In genomic region chr15:39925112-39925830, GRCh38 we compare ENCODE assay signal across 12 cellular contexts. TPM values are rescaled to one million over a fixed set of nuclear protein-coding genes. Genes with fewer than 3 reads are reported as not detected.
DNase-seq lines count a peak whose midpoint lies in the region; ATAC-seq, FAIRE-seq and TF ChIP-seq lines count a peak whose summit lies in the region.
"Had no signal": no experiment of that assay in that cellular context is flagged by ENCODE, and none has a peak within 500 bp of the region (broad histone marks: within the 10 kb centered on the region; RNA-seq: fewer than 3 reads in every experiment).

No MANE protein-coding gene starts in this region.

- POLR2A ChIA-PET in HCT116 (lab: Charles Lee) = interaction anchor here (1.1 kb wide), 1 partner anchor 8 kb away, joined by 6 read pairs; the partner anchor contains the start of gene EIF2AK4

- RAD21 ChIA-PET in HCT116 (lab: Charles Lee; ENCODE audit: low non-redundant PET in 1 of 2, low total read pairs in 2 of 2, uncharacterized antibody in 2 of 2, unreplicated experiment in 2 of 2) = interaction anchor here in 1 of 2 experiments (0.6 kb wide), 1 partner anchor 62 kb away, joined by 3 read pairs; no protein-coding TSS in a partner anchor

- TF ChIP-seq POLR2A in HCT116 (IDR thresholded peaks at IDR 0.05; ENCODE audit: borderline replicate concordance, extremely low read depth, insufficient read depth, insufficient read length) = no peak

- no peaks in the 10 kb centered on the region for H3K27me3 ChIP-seq in BLaER1
- H3K27me3 ChIP-seq in HCT116 (ENCODE audit: insufficient read depth, low read length) = no peaks in the 10 kb centered on the region
- no peaks in the 10 kb centered on the region for H3K27me3 ChIP-seq in fibroblast of lung (ENCODE audit: control insufficient read depth, insufficient read depth, low read length)
- H3K27me3 ChIP-seq: suprapubic skin had no signal

- peak overlapping the region; percentile 96 for H3K27ac ChIP-seq in BLaER1
- H3K27ac ChIP-seq in HCT116 (ENCODE audit: low read depth, low read length) = no peak overlapping the region
- H3K27ac ChIP-seq in SK-N-MC = peak overlapping the region; percentile 44; the same call in 1 of the 2 replicates
- H3K27ac ChIP-seq in fibroblast of lung (ENCODE audit: insufficient read depth, low read length) = no peak overlapping the region
- H3K27ac ChIP-seq in substantia nigra (ENCODE audit: low read depth, low read length, poor library complexity, severe bottlenecking) = no peak overlapping the region
- H3K27ac ChIP-seq: suprapubic skin had no signal

- no peaks in the 10 kb centered on the region for H3K79me2 ChIP-seq in HCT116 (ENCODE audit: insufficient read depth, low read length)
- H3K79me2 ChIP-seq in fibroblast of lung (ENCODE audit: control insufficient read depth, insufficient read depth, low read length) = peaks cover under 1% of the 10 kb centered on the region

- H3K9ac ChIP-seq in BLaER1 = no peak overlapping the region
- H3K9ac ChIP-seq in HCT116 (ENCODE audit: low read length) = no peak overlapping the region
- no peak overlapping the region for H3K9ac ChIP-seq in SK-N-MC (ENCODE audit: insufficient read length)
- no peak overlapping the region for H3K9ac ChIP-seq in fibroblast of lung (ENCODE audit: insufficient read depth, low read length)

- FAIRE-seq in D721Med (lab: Jason Lieb, UNC) = no peak

- H2AFZ ChIP-seq in HCT116 (ENCODE audit: low read depth, low read length, poor library complexity, severe bottlenecking) (peak overlapping the region; percentile 28), fibroblast of lung (ENCODE audit: low read length) (peak overlapping the region; percentile 7)

- no TSS peak for BruUV-seq in HCT116 (replicated peaks; lab: Mats Ljungman, UMichigan)

- TF ChIP-seq CTCF in HCT116 (IDR thresholded peaks at IDR 0.05 in 2 of 3, conservative IDR thresholded peaks at IDR 0.05 in 1 of 3; ENCODE audit: borderline replicate concordance in 1 of 3, insufficient read depth in 1 of 3, low read depth in 2 of 3, low read length in 2 of 3) (no peak), fibroblast of lung (conservative IDR thresholded peaks at IDR 0.05 in 1 of 2, IDR thresholded peaks at IDR 0.05 in 1 of 2; ENCODE audit: low read depth in 1 of 2, low read length in 2 of 2) (no peak), D721Med (IDR thresholded peaks at IDR 0.05; ENCODE audit: insufficient read depth, missing control alignments) (no peak)

- CTCF ChIA-PET in HCT116 (lab: Charles Lee) = no interaction called here

- H3K4me2 ChIP-seq in BLaER1 (peak overlapping the region; percentile 82), HCT116 (ENCODE audit: low read length) (peak overlapping the region; percentile 34), fibroblast of lung (ENCODE audit: extremely low read depth, insufficient read depth, low read length) (peak overlapping the region; percentile 0)

- H3K36me3 ChIP-seq in BLaER1 = no peaks in the 10 kb centered on the region
- no peaks in the 10 kb centered on the region for H3K36me3 ChIP-seq in HCT116 (ENCODE audit: control insufficient read depth in 1 of 2, insufficient read depth in 2 of 2, low read length in 2 of 2)
- H3K36me3 ChIP-seq in SK-N-MC (ENCODE audit: insufficient read depth, low read length) = no peaks in the 10 kb centered on the region
- no peaks in the 10 kb centered on the region for H3K36me3 ChIP-seq in fibroblast of lung (ENCODE audit: control insufficient read depth, insufficient read depth, low read length)
- H3K36me3 ChIP-seq: suprapubic skin had no signal

- H3K9me2 ChIP-seq in HCT116 (ENCODE audit: insufficient read depth) = no peaks in the 10 kb centered on the region

- peaks cover 47% of the 10 kb centered on the region for H3K4me1 ChIP-seq in BLaER1
- H3K4me1 ChIP-seq in HCT116 (ENCODE audit: control insufficient read depth in 1 of 2, insufficient read depth in 2 of 2, low read length in 2 of 2) = peaks cover 6 to 23% of the 10 kb centered on the region in 2 experiments; a peak in 3 of 4 replicates
- peaks cover 8% of the 10 kb centered on the region for H3K4me1 ChIP-seq in fibroblast of lung (ENCODE audit: control insufficient read depth, extremely low read depth, insufficient read depth, low read length)

- DNase-seq in HCT116 (ENCODE audit: low read depth, low spot score) (no peak), SK-N-MC (ENCODE audit: low read depth, low spot score) (no peak), fibroblast of lung (ENCODE audit: low read depth in 2 of 2) (peak; percentile 28 to 59), substantia nigra (lab: John Stamatoyannopoulos, UW) (no peak), D721Med (ENCODE audit: insufficient read length, low spot score) (no peak)
- DNase-seq: activated T-cell treated with anti-CD3 and anti-CD28 coated beads, Interleukin-2, amount 50 U/mL, for 1 hour; left ventricle myocardium superior; NCI-H82 had no signal

- H3K9me3 ChIP-seq in BLaER1 = no peaks in the 10 kb centered on the region
- no peaks in the 10 kb centered on the region for H3K9me3 ChIP-seq in HCT116 (ENCODE audit: control insufficient read depth in 1 of 2, insufficient read depth in 1 of 2, low read depth in 1 of 2, low read length in 2 of 2)
- H3K9me3 ChIP-seq in SK-N-MC (ENCODE audit: low read depth, low read length) = no peaks in the 10 kb centered on the region
- no peaks in the 10 kb centered on the region for H3K9me3 ChIP-seq in fibroblast of lung (ENCODE audit: control insufficient read depth, insufficient read depth, low read depth, low read length)
- H3K9me3 ChIP-seq: suprapubic skin had no signal

- TF ChIP-seq RAD21 in HCT116 (IDR thresholded peaks at IDR 0.05; ENCODE audit: low read depth) = peak; percentile 10; the same call in 1 of the 2 replicates

- H4K20me1 ChIP-seq in BLaER1 = no peaks in the 10 kb centered on the region
- H4K20me1 ChIP-seq in HCT116 (ENCODE audit: insufficient read depth) = no peaks in the 10 kb centered on the region
- H4K20me1 ChIP-seq in fibroblast of lung (ENCODE audit: control insufficient read depth, extremely low read depth, insufficient read depth, low read length) = no peaks in the 10 kb centered on the region

- H3K4me3 ChIP-seq in BLaER1 (no peak overlapping the region), HCT116 (replicated peaks in 1 of 2; ENCODE audit: low read depth in 1 of 2, low read length in 2 of 2) (no peak overlapping the region), SK-N-MC (no peak overlapping the region), fibroblast of lung (replicated peaks in 1 of 4; ENCODE audit: control extremely low read depth in 1 of 4, insufficient read depth in 1 of 4, low read depth in 3 of 4, low read length in 4 of 4) (no peak overlapping the region)
- H3K4me3 ChIP-seq: suprapubic skin had no signal

- peak; percentile 34; the same call in 1 of the 2 replicates for ATAC-seq in HCT116
- ATAC-seq in HG02973 (IDR thresholded peaks at IDR 0.05; ENCODE audit: unreplicated experiment) = no peak
- ATAC-seq in GM21390 (IDR thresholded peaks at IDR 0.05; ENCODE audit: unreplicated experiment) = no peak
- ATAC-seq: left ventricle myocardium superior had no signal

- intact Hi-C loops in HCT116 (cut with micrococcal nuclease) = no loop called here

TF ChIP-seq in HCT116, 20 proteins besides CTCF, POLR2A, EP300 and RAD21:
- no peak for TF ChIP-seq SP1 (IDR thresholded peaks at IDR 0.05; ENCODE audit: low read depth)
- peak; percentile 13; the same call in 1 of the 2 replicates for TF ChIP-seq FOSL1 (IDR thresholded peaks at IDR 0.05; ENCODE audit: low read depth)
TF ChIP-seq in HCT116: peak in this region for 1.

RNA-seq across cellular contexts. Expression of gene GPR176, which starts 5.2 kb away (rescaled TPM):
- 1.7 TPM for total RNA-seq in HCT116 (2021; ENCODE audit: unreplicated experiment)
- polyA plus RNA-seq in HCT116 (2012) = 0.51 and 0.87 TPM in 2 replicates
- 79.6 and 179 TPM in 2 replicates for total RNA-seq in fibroblast of lung
- 99.9 and 124 TPM in 2 replicates for polyA plus RNA-seq in fibroblast of lung
- 92.3 and 114 TPM in 2 replicates for polyA plus RNA-seq in fibroblast of lung (2012)
- 671 and 740 TPM in 2 replicates for polyA minus RNA-seq in fibroblast of lung (ENCODE audit: low replicate concordance)

RNA-seq across cellular contexts. Expression of gene EIF2AK4, which starts 8.6 kb away (rescaled TPM):
- total RNA-seq in HCT116 (2021; ENCODE audit: unreplicated experiment) = 42.8 TPM
- polyA plus RNA-seq in HCT116 (2012) = 20.6 and 25.4 TPM in 2 replicates
- total RNA-seq in fibroblast of lung = 59.8 and 97.4 TPM in 2 replicates
- 78.0 and 88.4 TPM in 2 replicates for polyA plus RNA-seq in fibroblast of lung
- polyA plus RNA-seq in fibroblast of lung (2012) = 51.6 and 58.9 TPM in 2 replicates
- 69.7 and 77.2 TPM in 2 replicates for polyA minus RNA-seq in fibroblast of lung (ENCODE audit: low replicate concordance)

Comparison
In these comparisons a context has a peak if more than half of its experiments do, and no peak if none do; other contexts are left out.
1. H3K27ac ChIP-seq: peak in BLaER1 (single experiment) and SK-N-MC (single experiment); none in HCT116 (single experiment), fibroblast of lung (single experiment) and substantia nigra (single experiment).
2. H3K4me2 ChIP-seq: peak in every context shown above with its lines; median percentile 82 in BLaER1; 34 in HCT116; 0 in fibroblast of lung.
3. DNase-seq: peak in fibroblast of lung (2 of 2); none in HCT116 (single experiment), SK-N-MC (single experiment), substantia nigra (0 of 49) and D721Med (single experiment).
4. RNA of gene GPR176, which starts 5.2 kb away (total RNA-seq): 79.6 to 179 TPM in fibroblast of lung; 1.7 TPM in HCT116 (single experiment); every median in the first group is over 10 times any median in the second.